ENCODE assay signal across 8 cellular contexts in genomic region chr9:127245637-127246164, GRCh38. TPM values are rescaled to one million over a fixed set of nuclear protein-coding genes. Genes with fewer than 3 reads are reported as not detected.
A peak's percentile ranks its signal among the peaks of the same experiment; 100 is the strongest.
DNase-seq lines count a peak whose midpoint lies in the region; ATAC-seq, FAIRE-seq and TF ChIP-seq lines count a peak whose summit lies in the region.

No MANE protein-coding gene starts in this region.

- no peak overlapping the region for H2BK5ac ChIP-seq in IMR-90 (ENCODE audit: low read depth, low read length, poor library complexity, severe bottlenecking)

- H2AFZ ChIP-seq in IMR-90 (replicated peaks; ENCODE audit: low read length, poor library complexity), result peak overlapping the region; percentile 99

- no peak for TF ChIP-seq CTCF in A549 (IDR thresholded peaks at IDR 0.05)
- no peak for TF ChIP-seq CTCF in IMR-90 (conservative IDR thresholded peaks at IDR 0.05; ENCODE audit: low read depth, low read length)
- TF ChIP-seq CTCF in chondrocyte (IDR thresholded peaks at IDR 0.05), result no peak

- TF ChIP-seq RAD21 in A549 (conservative IDR thresholded peaks at IDR 0.05 in 1 of 2, IDR thresholded peaks at IDR 0.05 in 1 of 2), result no peak
- no peak for TF ChIP-seq RAD21 in IMR-90 (IDR thresholded peaks at IDR 0.05; ENCODE audit: low read length)

- in situ Hi-C loops in IMR-90 (cut with MboI; ENCODE audit: low sequenced_read_pairs), result no loop called here

- H2BK120ac ChIP-seq in IMR-90 (ENCODE audit: low read depth, low read length), result no peak overlapping the region

- peaks cover 10% of the 10 kb centered on the region for H3K4me1 Mint-ChIP-seq in chondrocyte (ENCODE audit: low read depth)

- no peak overlapping the region for H2BK15ac ChIP-seq in IMR-90 (ENCODE audit: low read depth, low read length)

- peaks cover 7% of the 10 kb centered on the region for H3K9me1 ChIP-seq in IMR-90 (ENCODE audit: insufficient read depth, low read length)

- POLR2A ChIA-PET in A549 (lab: Yijun Ruan, JAX), result interaction anchor here (0.6 to 1.9 kb wide), 5 partner anchors 9 to 280 kb away, joined by 3 to 20 read pairs (median 9); partner anchors contain the start of genes SLC2A8 and ZNF79
- POLR2A ChIA-PET in IMR-90 (lab: Charles Lee; ENCODE audit: unreplicated experiment), result no interaction called here

- H3K18ac ChIP-seq in IMR-90 (ENCODE audit: low read depth, low read length), result no peak overlapping the region

- FAIRE-seq in A549 (lab: Jason Lieb, UNC), result no peak

- H3K9ac ChIP-seq in IMR-90 (ENCODE audit: low read depth, low read length) (no peak overlapping the region), mucosa of stomach (ENCODE audit: low read length) (peak overlapping the region; percentile 78)

- intact Hi-C loops in IMR-90 (cut with micrococcal nuclease), result no loop called here

- CTCF ChIA-PET in A549 (lab: Yijun Ruan, JAX), result interaction anchor here (0.9 kb wide), 1 partner anchor 151 kb away, joined by 4 read pairs; the partner anchor contains the start of gene SLC2A8
- CTCF ChIA-PET in IMR-90 (lab: Yijun Ruan, JAX), result no interaction called here

- no peak overlapping the region for H3K56ac ChIP-seq in IMR-90 (ENCODE audit: extremely low read depth, insufficient read depth, low read length)

- H3K27me3 ChIP-seq in IMR-90 (ENCODE audit: control insufficient read depth, insufficient read depth, low read length) (no peaks in the 10 kb centered on the region), mucosa of stomach (ENCODE audit: control insufficient read depth, insufficient read depth, low read length) (no peaks in the 10 kb centered on the region)

- no peaks in the 10 kb centered on the region for H3K9me3 Mint-ChIP-seq in chondrocyte (ENCODE audit: low read depth)

- 0 out of 4 replicates have a peak, but pooled peaks cover 0 to 4% of the 10 kb centered on the region in 2 experiments for H3K79me1 ChIP-seq in IMR-90 (ENCODE audit: low read depth in 1 of 2, low read length in 2 of 2)

- DNase-seq in A549 (ENCODE audit: low read depth in 1 of 2, low spot score in 1 of 2), result no peak
- DNase-seq in IMR-90, result no peak
- no peak for DNase-seq in chondrocyte (ENCODE audit: low spot score)
- no peak for DNase-seq in activated effector memory CD4-positive, alpha-beta T cell treated with Interleukin-2 at 50 U/mL for 16 hours
- no peak for DNase-seq in DMS53 treated with DMSO at 0.1 percent for 48 hours (lab: John Stamatoyannopoulos, UW; ENCODE audit: unreplicated experiment)

- 79% methylated on average over 8 of the region's 8 CpGs for WGBS in A549 (ENCODE audit: missing lambda C conversion rate)
- 92% methylated on average over 4 of the region's 8 CpGs; no CpG with 5 or more reads in 1 of the 2 experiments for WGBS in IMR-90 (ENCODE audit: extremely low coverage in 2 of 2, insufficient read length in 1 of 2), 2 experiments

- peaks cover 10% of the 10 kb centered on the region; the same call in 2 of the 3 replicates for H3K4me1 ChIP-seq in A549
- H3K4me1 ChIP-seq in IMR-90 (ENCODE audit: control insufficient read depth, insufficient read depth, low read length), result no peaks in the 10 kb centered on the region
- peaks cover 13% of the 10 kb centered on the region for H3K4me1 ChIP-seq in mucosa of stomach (ENCODE audit: control insufficient read depth, insufficient read depth, low read length)

- peak overlapping the region; percentile 89 for H3K4me3 Mint-ChIP-seq in chondrocyte (ENCODE audit: unreplicated experiment)

- H4K20me1 ChIP-seq in IMR-90 (ENCODE audit: insufficient read depth, low read length), result no peaks in the 10 kb centered on the region

- dilution Hi-C loops in IMR-90 (cut with HindIII; ENCODE audit: low sequenced_read_pairs, unreplicated experiment), result no loop called here

- no TSS peak for BruUV-seq in IMR-90 (replicated peaks; lab: Mats Ljungman, UMichigan)

- H2BK20ac ChIP-seq in IMR-90 (ENCODE audit: low read depth, low read length), result no peak overlapping the region

- H3K27ac ChIP-seq in A549 (peak overlapping the region; percentile 63 to 90), IMR-90 (ENCODE audit: insufficient read depth, low read length) (no peak overlapping the region)

- H2AK9ac ChIP-seq in IMR-90 (replicated peaks; ENCODE audit: low read depth, low read length, poor library complexity), result peak overlapping the region; percentile 58

- no peak for TF ChIP-seq POLR2A in A549 (IDR thresholded peaks at IDR 0.05; ENCODE audit: low read length)
- TF ChIP-seq POLR2A in IMR-90 (IDR thresholded peaks at IDR 0.05; ENCODE audit: low read depth, low read length), result no peak

- no peaks in the 10 kb centered on the region for H3K27me3 Mint-ChIP-seq in chondrocyte (ENCODE audit: low read depth)

- peak overlapping the region; percentile 75 for H3K4me2 ChIP-seq in A549
- H3K4me2 ChIP-seq in IMR-90 (ENCODE audit: low read depth, low read length), result peak overlapping the region; percentile 66

- H2AK5ac ChIP-seq in IMR-90 (ENCODE audit: low read depth, low read length), result no peak overlapping the region

- no peak for TF ChIP-seq EP300 in A549 (IDR thresholded peaks at IDR 0.05)

- peaks cover 1% of the 10 kb centered on the region for H3K36me3 Mint-ChIP-seq in chondrocyte (ENCODE audit: low read depth)

- H4K5ac ChIP-seq in IMR-90 (ENCODE audit: low read depth, low read length), result 0 out of 2 replicates have a peak overlapping the region, but pooled peaks have one; percentile 19

- H3K4me3 ChIP-seq in A549 (peak overlapping the region; percentile 62), IMR-90 (ENCODE audit: insufficient read depth, low read depth, low read length) (peak overlapping the region; percentile 53), mucosa of stomach (ENCODE audit: low read length) (peak overlapping the region; percentile 64)

- no peak; a peak in 1 of 6 replicates for ATAC-seq in A549
- no peak for ATAC-seq in IMR-90 (ENCODE audit: low read depth)
- no peak for ATAC-seq in HG03025 (IDR thresholded peaks at IDR 0.05; ENCODE audit: low FRiP score, unreplicated experiment)
- ATAC-seq in GM18502 (IDR thresholded peaks at IDR 0.05; ENCODE audit: poor library complexity, unreplicated experiment), result no peak

- no peak overlapping the region; the same call in 1 of the 2 replicates for H3K23ac ChIP-seq in IMR-90 (ENCODE audit: low read depth, low read length)

- no peak overlapping the region; the same call in 1 of the 2 replicates for H3K4ac ChIP-seq in IMR-90 (ENCODE audit: low read depth, low read length)

- no peaks in the 10 kb centered on the region for H3K9me3 ChIP-seq in A549
- no peaks in the 10 kb centered on the region for H3K9me3 ChIP-seq in IMR-90 (ENCODE audit: control insufficient read depth, insufficient read depth, low read length)
- no peaks in the 10 kb centered on the region for H3K9me3 ChIP-seq in mucosa of stomach (ENCODE audit: control insufficient read depth, low read length)

- H3K36me3 ChIP-seq in IMR-90 (ENCODE audit: control insufficient read depth, insufficient read depth, low read length) (no peaks in the 10 kb centered on the region), mucosa of stomach (ENCODE audit: control insufficient read depth, insufficient read depth, low read length) (no peaks in the 10 kb centered on the region)

- no peak overlapping the region for H3K14ac ChIP-seq in IMR-90 (replicated peaks; ENCODE audit: low read depth, low read length)

- H4K91ac ChIP-seq in IMR-90 (ENCODE audit: insufficient read depth, low read depth, low read length), result no peak overlapping the region

- no peak overlapping the region for H3K27ac Mint-ChIP-seq in chondrocyte (ENCODE audit: unreplicated experiment)

- peak overlapping the region; percentile 97 to 98; a peak in 3 of 4 replicates for H4K8ac ChIP-seq in IMR-90 (ENCODE audit: low read depth in 2 of 2, low read length in 2 of 2)

TF ChIP-seq in A549, 52 proteins besides CTCF, POLR2A, EP300 and RAD21 (continues in another document):
- no peak for TF ChIP-seq NR3C1 (IDR thresholded peaks at IDR 0.05)
- no peak for TF ChIP-seq BHLHE40 (IDR thresholded peaks at IDR 0.05; ENCODE audit: low read depth, low read length)
- TF ChIP-seq ZSCAN20 (CRISPR knock-in tag; IDR thresholded peaks at IDR 0.05), result no peak
- TF ChIP-seq KDM1A (IDR thresholded peaks at IDR 0.05; ENCODE audit: low read depth), result no peak
- TF ChIP-seq BCL3 (IDR thresholded peaks at IDR 0.05), result no peak
- TF ChIP-seq ZNF302 (CRISPR knock-in tag; IDR thresholded peaks at IDR 0.05), result no peak

TF ChIP-seq in IMR-90, 13 proteins besides CTCF, POLR2A, EP300 and RAD21:
- TF ChIP-seq SMC3 (IDR thresholded peaks at IDR 0.05; ENCODE audit: low read depth, low read length) (no peak), MXI1 (IDR thresholded peaks at IDR 0.05; ENCODE audit: borderline replicate concordance, low read depth, low read length) (no peak), USF2 (IDR thresholded peaks at IDR 0.05; ENCODE audit: low read depth, low read length) (no peak), MAFK (IDR thresholded peaks at IDR 0.05; ENCODE audit: low read depth, low read length) (no peak)

RNA-seq across cellular contexts. Expression of gene GARNL3, which starts 18.9 kb away (rescaled TPM):
- polyA plus RNA-seq in A549 (2011; rRNA removed), result 5.1 and 6.0 TPM in 2 replicates
- 2.8 and 2.9 TPM in 2 replicates for polyA plus RNA-seq in A549 (2012; cell fraction: cytosol; rRNA removed)
- polyA plus RNA-seq in A549 (2012; cell fraction: nucleus; rRNA removed), result 6.5 and 12.9 TPM in 2 replicates
- 2.9 to 3.4 TPM (median 3.0 TPM) in 3 replicates for polyA plus RNA-seq in A549 (2017; fragmentation: RNase III; extraction: RNeasy Plus Mini Kit Qiagen cat#74134 plus additional on column Dnase treatment)
- 9.4 and 9.9 TPM in 2 replicates for polyA minus RNA-seq in A549 (2011; rRNA and poly(A)+ RNA removed)
- 3.9 and 5.0 TPM in 2 replicates for total RNA-seq in IMR-90 (2012; rRNA removed)
- 1.9 and 2.2 TPM in 2 replicates for polyA plus RNA-seq in IMR-90 (2012; rRNA removed)
- polyA plus RNA-seq in IMR-90 (2012; cell fraction: cytosol; rRNA removed), result 0.91 and 1.0 TPM in 2 replicates
- 3.1 and 10.9 TPM in 2 replicates for polyA plus RNA-seq in IMR-90 (2012; cell fraction: nucleus; rRNA removed; ENCODE audit: low replicate concordance)
- total RNA-seq in chondrocyte, result 8.9 to 10.0 TPM (median 8.9 TPM) in 3 replicates
